26 cellular contexts compared by ENCODE assay signal in genomic region chr4:74044676-74045075, GRCh38. TPM values are rescaled to one million over a fixed set of nuclear protein-coding genes. Genes with fewer than 3 reads are reported as not detected.
A peak's percentile ranks its signal among the peaks of the same experiment; 100 is the strongest.
DNase-seq lines count a peak whose midpoint lies in the region; ATAC-seq, FAIRE-seq and TF ChIP-seq lines count a peak whose summit lies in the region.
"Had no signal": no experiment of that assay in that cellular context is flagged by ENCODE, and none has a peak within 500 bp of the region (broad histone marks: within the 10 kb centered on the region; RNA-seq: fewer than 3 reads in every experiment).

No MANE protein-coding gene starts in this region.

- no peaks in the 10 kb centered on the region for H3K36me3 Mint-ChIP-seq in astrocyte (ENCODE audit: low read depth, unreplicated experiment)
- peaks cover 0 to 2% of the 10 kb centered on the region in 2 donors for H3K36me3 Mint-ChIP-seq in activated T-cell treated with anti-CD3 and anti-CD28 coated beads, Interleukin-2, amount 50 U/mL, for 72 hours (ENCODE audit: insufficient read depth in 2 of 2)
- H3K36me3 Mint-ChIP-seq: CD4-positive, CD25-positive, alpha-beta regulatory T cell; natural killer cell had no signal

- RAD21 ChIA-PET in HCT116 (lab: Charles Lee; ENCODE audit: low non-redundant PET in 1 of 2, low total read pairs in 2 of 2, uncharacterized antibody in 2 of 2, unreplicated experiment in 2 of 2): no interaction called here

- peak; percentile 40 for DNase-seq in A172 (ENCODE audit: low spot score)
- no peak for DNase-seq in HCT116 (ENCODE audit: low read depth, low spot score)
- DNase-seq in astrocyte (ENCODE audit: low read depth): peak; percentile 58
- peak; percentile 17 for DNase-seq in glomerular visceral epithelial cell (ENCODE audit: extremely low spot score)
- DNase-seq in stimulated activated CD4-positive, alpha-beta T cell treated with anti-CD3 and anti-CD28 coated beads, Interleukin-1b, Interleukin-23, amount 100 ng/mL, for 48 hours: no peak
- DNase-seq in erythroblast (lab: John Stamatoyannopoulos, UW): no peak
- no peak for DNase-seq in activated T-cell treated with anti-CD3 and anti-CD28 coated beads, Interleukin-2, amount 50 U/mL, for 72 hours
- DNase-seq: activated naive CD8-positive, alpha-beta T cell treated with anti-CD3 and anti-CD28 coated beads, Interleukin-2, amount 50 U/mL, for 24 hours; CD4-positive, CD25-positive, alpha-beta regulatory T cell; DMS79; effector CD8-positive, alpha-beta T cell; hippocampal formation; KG1; kidney; natural killer cell; NCI-H1092 treated with DMSO at 0.1 percent for 48 hours; NCI-H2107; NCI-H524; SJCRH30; small intestine had no signal

- POLR2A ChIA-PET in HCT116 (lab: Charles Lee): interaction anchor here (2.2 kb wide), 1 partner anchor 11 kb away, joined by 7 read pairs; no protein-coding TSS in a partner anchor

- no peak for TF ChIP-seq CTCF in HCT116 (IDR thresholded peaks at IDR 0.05 in 2 of 3, conservative IDR thresholded peaks at IDR 0.05 in 1 of 3; ENCODE audit: borderline replicate concordance in 1 of 3, insufficient read depth in 1 of 3, low read depth in 2 of 3, low read length in 2 of 3)
- no peak for TF ChIP-seq CTCF in astrocyte (IDR thresholded peaks at IDR 0.05; ENCODE audit: insufficient read depth, low read depth, low read length)

- H3K27me3 ChIP-seq in HCT116 (ENCODE audit: insufficient read depth, low read length) (no peaks in the 10 kb centered on the region), astrocyte (ENCODE audit: insufficient read depth, low read length) (peaks cover 3% of the 10 kb centered on the region)
- H3K27me3 ChIP-seq: SJCRH30 had no signal

- no peaks in the 10 kb centered on the region for H3K79me2 ChIP-seq in HCT116 (ENCODE audit: insufficient read depth, low read length)
- H3K79me2 ChIP-seq in astrocyte (ENCODE audit: insufficient read depth, low read length): no peaks in the 10 kb centered on the region

- peak overlapping the region; percentile 5 for H2AFZ ChIP-seq in HCT116 (ENCODE audit: low read depth, low read length, poor library complexity, severe bottlenecking)
- H2AFZ ChIP-seq in astrocyte (ENCODE audit: low read depth, low read length): no peak overlapping the region

- BruUV-seq in HCT116 (replicated peaks; lab: Mats Ljungman, UMichigan): no TSS peak

- H3K4me3 ChIP-seq in HCT116 (replicated peaks in 1 of 2; ENCODE audit: low read depth in 1 of 2, low read length in 2 of 2) (no peak overlapping the region), astrocyte (ENCODE audit: insufficient read depth, low read depth, low read length) (no peak overlapping the region)
- H3K4me3 ChIP-seq: SJCRH30 had no signal

- TF ChIP-seq RAD21 in HCT116 (IDR thresholded peaks at IDR 0.05; ENCODE audit: low read depth): no peak

- peak overlapping the region; percentile 68 for H3K27ac Mint-ChIP-seq in astrocyte (ENCODE audit: unreplicated experiment)
- H3K27ac Mint-ChIP-seq in activated T-cell treated with anti-CD3 and anti-CD28 coated beads, Interleukin-2, amount 50 U/mL, for 72 hours: no peak overlapping the region
- H3K27ac Mint-ChIP-seq: activated naive CD8-positive, alpha-beta T cell treated with anti-CD3 and anti-CD28 coated beads, Interleukin-2, amount 50 U/mL, for 24 hours; activated T-helper 17 cell treated with anti-CD3 and anti-CD28 coated beads, Interleukin-2, amount 50 U/mL, for 72 hours; CD4-positive, CD25-positive, alpha-beta regulatory T cell; natural killer cell; T-helper 2 cell treated with Interferon-gamma antibody and Interleukin-4, amounts not matched to agents 5 μg/mL and 100 μg/mL, for 36 hours had no signal

- no peaks in the 10 kb centered on the region for H3K9me2 ChIP-seq in HCT116 (ENCODE audit: insufficient read depth)

- H3K9ac ChIP-seq in HCT116 (ENCODE audit: low read length): no peak overlapping the region
- H3K9ac ChIP-seq in astrocyte (ENCODE audit: low read length): no peak overlapping the region

- ATAC-seq in HCT116 (no peak), GM18861 (IDR thresholded peaks at IDR 0.05; ENCODE audit: unreplicated experiment) (no peak)
- ATAC-seq in activated T-cell treated with anti-CD3 and anti-CD28 coated beads, Interleukin-2, amount 50 U/mL, for 72 hours (replicated peaks in 1 of 2): no peak
- ATAC-seq: activated CD4-positive, CD25-positive, alpha-beta regulatory T cell treated with anti-CD3 and anti-CD28 coated beads, Interleukin-2, amount 50 U/mL, for 24 hours; activated naive CD8-positive, alpha-beta T cell treated with anti-CD3 and anti-CD28 coated beads, Interleukin-2, amount 50 U/mL, for 24 hours; activated T-helper 17 cell treated with anti-CD3 and anti-CD28 coated beads, Interleukin-2, amount 50 U/mL, for 72 hours; natural killer cell had no signal

- H3K4me1 Mint-ChIP-seq in astrocyte (ENCODE audit: low read depth, unreplicated experiment): peaks cover 6% of the 10 kb centered on the region
- H3K4me1 Mint-ChIP-seq in activated T-cell treated with anti-CD3 and anti-CD28 coated beads, Interleukin-2, amount 50 U/mL, for 72 hours (ENCODE audit: low read depth): no peaks in the 10 kb centered on the region
- H3K4me1 Mint-ChIP-seq: activated naive CD8-positive, alpha-beta T cell treated with anti-CD3 and anti-CD28 coated beads, Interleukin-2, amount 50 U/mL, for 24 hours; activated T-helper 17 cell treated with anti-CD3 and anti-CD28 coated beads, Interleukin-2, amount 50 U/mL, for 72 hours; CD4-positive, CD25-positive, alpha-beta regulatory T cell; natural killer cell had no signal

- no peak overlapping the region for H3K4me3 Mint-ChIP-seq in astrocyte (ENCODE audit: unreplicated experiment)
- H3K4me3 Mint-ChIP-seq in activated T-cell treated with anti-CD3 and anti-CD28 coated beads, Interleukin-2, amount 50 U/mL, for 72 hours: no peak overlapping the region
- H3K4me3 Mint-ChIP-seq: activated naive CD8-positive, alpha-beta T cell treated with anti-CD3 and anti-CD28 coated beads, Interleukin-2, amount 50 U/mL, for 24 hours; activated T-helper 17 cell treated with anti-CD3 and anti-CD28 coated beads, Interleukin-2, amount 50 U/mL, for 72 hours; CD4-positive, CD25-positive, alpha-beta regulatory T cell; natural killer cell; T-helper 2 cell treated with Interferon-gamma antibody and Interleukin-4, amounts not matched to agents 5 μg/mL and 100 μg/mL, for 36 hours had no signal

- H3K36me3 ChIP-seq in HCT116 (ENCODE audit: control insufficient read depth in 1 of 2, insufficient read depth in 2 of 2, low read length in 2 of 2) (no peaks in the 10 kb centered on the region), astrocyte (ENCODE audit: insufficient read depth, low read length) (no peaks in the 10 kb centered on the region)
- H3K36me3 ChIP-seq: SJCRH30 had no signal

- H3K4me2 ChIP-seq in HCT116 (ENCODE audit: low read length) (no peak overlapping the region), astrocyte (ENCODE audit: low read length) (no peak overlapping the region)

- CTCF ChIA-PET in HCT116 (lab: Charles Lee): interaction anchor here (0.8 kb wide), 1 partner anchor 10 kb away, joined by 3 read pairs; no protein-coding TSS in a partner anchor

- H3K9me3 Mint-ChIP-seq in astrocyte (ENCODE audit: unreplicated experiment): peaks cover 6% of the 10 kb centered on the region
- peaks cover 2 to 5% of the 10 kb centered on the region in 2 donors for H3K9me3 Mint-ChIP-seq in activated T-cell treated with anti-CD3 and anti-CD28 coated beads, Interleukin-2, amount 50 U/mL, for 72 hours
- H3K9me3 Mint-ChIP-seq: T-helper 2 cell treated with Interferon-gamma antibody and Interleukin-4, amounts not matched to agents 5 μg/mL and 100 μg/mL, for 36 hours had no signal

- peak; percentile 59 for FAIRE-seq in astrocyte (lab: Jason Lieb, UNC)
- FAIRE-seq: A204.1, kidney, small intestine had no signal

- H3K27ac ChIP-seq in HCT116 (ENCODE audit: low read depth, low read length) (no peak overlapping the region), astrocyte (ENCODE audit: low read depth, low read length) (no peak overlapping the region)
- H3K27ac ChIP-seq: SJCRH30 had no signal

- H3K4me1 ChIP-seq in HCT116 (ENCODE audit: control insufficient read depth in 1 of 2, insufficient read depth in 2 of 2, low read length in 2 of 2): peaks cover 0 to 7% of the 10 kb centered on the region in 2 experiments; a peak in 1 of 4 replicates
- no peaks in the 10 kb centered on the region for H3K4me1 ChIP-seq in astrocyte (ENCODE audit: insufficient read depth, low read length)

- H3K27me3 Mint-ChIP-seq in astrocyte (ENCODE audit: low read depth, unreplicated experiment): no peaks in the 10 kb centered on the region
- H3K27me3 Mint-ChIP-seq in activated T-cell treated with anti-CD3 and anti-CD28 coated beads, Interleukin-2, amount 50 U/mL, for 72 hours (ENCODE audit: low read depth): peaks cover 35% of the 10 kb centered on the region

- intact Hi-C loops in HCT116 (cut with micrococcal nuclease): no loop called here

- H3K9me3 ChIP-seq in HCT116 (ENCODE audit: control insufficient read depth in 1 of 2, insufficient read depth in 1 of 2, low read depth in 1 of 2, low read length in 2 of 2) (no peaks in the 10 kb centered on the region), astrocyte (ENCODE audit: insufficient read depth, low read depth, low read length) (no peaks in the 10 kb centered on the region)

- H4K20me1 ChIP-seq in HCT116 (ENCODE audit: insufficient read depth) (no peaks in the 10 kb centered on the region), astrocyte (ENCODE audit: insufficient read depth, low read length) (no peaks in the 10 kb centered on the region)

- no peak for TF ChIP-seq POLR2A in HCT116 (IDR thresholded peaks at IDR 0.05; ENCODE audit: borderline replicate concordance, extremely low read depth, insufficient read depth, insufficient read length)
- no peak for TF ChIP-seq POLR2A in erythroblast (IDR thresholded peaks at IDR 0.05; ENCODE audit: low read length)

RNA-seq across cellular contexts. Expression of gene CXCL3, which starts 6.2 kb away (rescaled TPM):
- total RNA-seq in A172 (2014; rRNA removed; shearing (Covaris generic)): not detected in 2 replicates
- total RNA-seq in HCT116 (2021; ENCODE audit: unreplicated experiment) (1.9 TPM), astrocyte (0.77 and 1.4 TPM in 2 replicates)
- 1.7 and 1.9 TPM in 2 replicates for polyA plus RNA-seq in HCT116 (2012)
- not detected for total RNA-seq in activated T-cell treated with anti-CD3 and anti-CD28 coated beads, Interleukin-2, amount 50 U/mL, for 72 hours
- total RNA-seq: activated T-helper 17 cell treated with anti-CD3 and anti-CD28 coated beads, Interleukin-2, amount 50 U/mL, for 72 hours; CD4-positive, CD25-positive, alpha-beta regulatory T cell had no signal
- polyA plus RNA-seq: CD4-positive, CD25-positive, alpha-beta regulatory T cell had no signal

RNA-seq across cellular contexts. Expression of gene CXCL5, which starts 46.2 kb away (rescaled TPM):
- not detected in 2 replicates for total RNA-seq in A172 (2014; rRNA removed; shearing (Covaris generic))
- not detected for total RNA-seq in HCT116 (2021; ENCODE audit: unreplicated experiment)
- not detected in 2 replicates for polyA plus RNA-seq in HCT116 (2012)
- total RNA-seq in astrocyte: 0.61 and 0.99 TPM in 2 replicates
- total RNA-seq in activated T-cell treated with anti-CD3 and anti-CD28 coated beads, Interleukin-2, amount 50 U/mL, for 72 hours: not detected
- total RNA-seq: activated T-helper 17 cell treated with anti-CD3 and anti-CD28 coated beads, Interleukin-2, amount 50 U/mL, for 72 hours; H4; SJCRH30 had no signal
- polyA plus RNA-seq: CD4-positive, CD25-positive, alpha-beta regulatory T cell had no signal

RNA-seq across cellular contexts. Expression of gene CXCL2, which starts 54.3 kb away (rescaled TPM):
- not detected in 2 replicates for total RNA-seq in A172 (2014; rRNA removed; shearing (Covaris generic))
- total RNA-seq in HCT116 (2021; ENCODE audit: unreplicated experiment) (1.8 TPM), astrocyte (1.2 and 1.3 TPM in 2 replicates)
- polyA plus RNA-seq in HCT116 (2012): 3.1 and 5.9 TPM in 2 replicates
- not detected for total RNA-seq in activated T-cell treated with anti-CD3 and anti-CD28 coated beads, Interleukin-2, amount 50 U/mL, for 72 hours
- polyA plus RNA-seq: CD4-positive, CD25-positive, alpha-beta regulatory T cell had no signal

RNA-seq across cellular contexts. Expression of gene PPBP, which starts 56.7 kb away (rescaled TPM):
- not detected in 2 replicates for total RNA-seq in A172 (2014; rRNA removed; shearing (Covaris generic))
- total RNA-seq in HCT116 (2021; ENCODE audit: unreplicated experiment) (not detected), astrocyte (not detected in 2 replicates)
- not detected in 2 replicates for polyA plus RNA-seq in HCT116 (2012)
- total RNA-seq in activated T-cell treated with anti-CD3 and anti-CD28 coated beads, Interleukin-2, amount 50 U/mL, for 72 hours: not detected
- total RNA-seq: activated T-helper 17 cell treated with anti-CD3 and anti-CD28 coated beads, Interleukin-2, amount 50 U/mL, for 72 hours; H4; kidney; SJCRH30 had no signal
- polyA plus RNA-seq: small intestine had no signal

Comparison
In these comparisons a context has a peak if more than half of its experiments do, and no peak if none do; other contexts are left out.
1. DNase-seq: peak in A172 (single experiment), astrocyte (single experiment) and glomerular visceral epithelial cell (single experiment); none in HCT116 (single experiment), stimulated activated CD4-positive, alpha-beta T cell treated with anti-CD3 and anti-CD28 coated beads, Interleukin-1b, Interleukin-23, amount 100 ng/mL, for 48 hours (single experiment), erythroblast (0 of 2) and activated T-cell treated with anti-CD3 and anti-CD28 coated beads, Interleukin-2, amount 50 U/mL, for 72 hours (0 of 2).